21 cellular contexts compared by ENCODE assay signal in the genomic region with DNA sequence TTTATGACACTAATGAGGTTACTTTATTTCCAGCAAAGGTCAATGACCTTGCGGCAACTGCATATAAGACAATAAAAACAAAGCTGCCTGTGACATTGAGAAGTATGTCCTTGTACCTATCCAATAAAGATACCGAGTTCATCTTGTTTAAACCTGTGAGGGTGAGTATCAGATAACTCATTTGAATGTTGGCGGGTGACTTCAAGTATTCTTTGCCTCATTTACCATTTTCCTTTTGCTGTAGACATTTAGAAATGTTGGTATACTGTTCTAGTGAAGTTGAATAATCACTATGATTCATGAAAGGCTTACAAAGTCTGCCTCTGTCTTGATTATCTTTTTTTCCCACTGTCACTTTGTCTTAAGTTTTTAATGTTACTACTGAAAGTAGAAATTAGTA.
DNase-seq lines count a peak whose midpoint lies in the region; ATAC-seq, FAIRE-seq and TF ChIP-seq lines count a peak whose summit lies in the region.
"Had no signal": no experiment of that assay in that cellular context is flagged by ENCODE, and none has a peak within 500 bp of the region (broad histone marks: within the 10 kb centered on the region; RNA-seq: fewer than 3 reads in every experiment).

No MANE protein-coding gene starts in this region.

- in situ Hi-C loops in GM23248 (cut with MboI) = no loop called here

- peak overlapping the region; percentile 13 for H3K27ac Mint-ChIP-seq in activated CD4-positive, alpha-beta T cell treated with anti-CD3 and anti-CD28 coated beads for 36 hours

- ATAC-seq in activated CD4-positive, alpha-beta T cell treated with anti-CD3 and anti-CD28 coated beads for 36 hours = no peak
- ATAC-seq in A549 (no peak), PC-3 (peak; percentile 64)

- peaks cover 10% of the 10 kb centered on the region for H3K4me1 Mint-ChIP-seq in activated CD4-positive, alpha-beta T cell treated with anti-CD3 and anti-CD28 coated beads for 36 hours

- H3K4me2 ChIP-seq in A549 = peak overlapping the region; percentile 55; the same call in 1 of the 3 replicates
- peak overlapping the region; percentile 76 for H3K4me2 ChIP-seq in PC-3 (ENCODE audit: low read length)
- no peak overlapping the region for H3K4me2 ChIP-seq in GM23248 (ENCODE audit: unreplicated experiment)
- H3K4me2 ChIP-seq: SK-N-SH had no signal

- H3K4me3 ChIP-seq in A549 = no peak overlapping the region
- H3K4me3 ChIP-seq in PC-3 (ENCODE audit: low read length) = no peak overlapping the region
- H3K4me3 ChIP-seq in epithelial cell of esophagus (ENCODE audit: low read length) = no peak overlapping the region
- H3K4me3 ChIP-seq in GM23248 = no peak overlapping the region
- H3K4me3 ChIP-seq in coronary artery = no peak overlapping the region
- H3K4me3 ChIP-seq in dorsolateral prefrontal cortex = no peak overlapping the region

- CTCF ChIA-PET in activated CD4-positive, alpha-beta T cell treated with anti-CD3 and anti-CD28 coated beads for 36 hours (lab: Charles Lee) = no interaction called here
- CTCF ChIA-PET in A549 (lab: Yijun Ruan, JAX) (no interaction called here), PC-3 (lab: Charles Lee) (no interaction called here)

- no peaks in the 10 kb centered on the region for H3K9me3 Mint-ChIP-seq in activated CD4-positive, alpha-beta T cell treated with anti-CD3 and anti-CD28 coated beads for 36 hours (ENCODE audit: low read depth)

- no peak for TF ChIP-seq POLR2A in A549 (IDR thresholded peaks at IDR 0.05; ENCODE audit: low read length)

- H3K27ac ChIP-seq in A549 = no peak overlapping the region; a peak in 1 of 6 replicates
- H3K27ac ChIP-seq in PC-3 (ENCODE audit: low read length) = peak overlapping the region; percentile 95
- no peak overlapping the region for H3K27ac ChIP-seq in GM23248
- no peak overlapping the region for H3K27ac ChIP-seq in coronary artery
- H3K27ac ChIP-seq in dorsolateral prefrontal cortex = no peak overlapping the region

- BruUV-seq in PC-3 (replicated peaks; lab: Mats Ljungman, UMichigan) = no TSS peak

- H3K9me2 ChIP-seq in PC-3 (replicated peaks; ENCODE audit: low read length) (no peaks in the 10 kb centered on the region), GM23248 (ENCODE audit: insufficient read depth) (no peaks in the 10 kb centered on the region)
- H3K9me2 ChIP-seq: SK-N-SH had no signal

- no peak for FAIRE-seq in A549 (lab: Jason Lieb, UNC)
- FAIRE-seq: D721Med, GM18507, RCC 7860 had no signal

- H4K20me1 ChIP-seq in PC-3 (ENCODE audit: low read length) (no peaks in the 10 kb centered on the region), GM23248 (ENCODE audit: insufficient read depth) (no peaks in the 10 kb centered on the region)

- H3K79me2 ChIP-seq in PC-3 (ENCODE audit: low read length) (no peaks in the 10 kb centered on the region), GM23248 (ENCODE audit: insufficient read depth) (peaks cover 23% of the 10 kb centered on the region; the same call in 1 of the 2 replicates)

- H3K27me3 Mint-ChIP-seq in activated CD4-positive, alpha-beta T cell treated with anti-CD3 and anti-CD28 coated beads for 36 hours = no peaks in the 10 kb centered on the region

- H3F3A ChIP-seq in PC-3 (ENCODE audit: low read length, unreplicated experiment) (peaks cover 4% of the 10 kb centered on the region), GM23248 (ENCODE audit: insufficient read depth) (no peaks in the 10 kb centered on the region)

- no peak for TF ChIP-seq EP300 in A549 (IDR thresholded peaks at IDR 0.05)

- no peak overlapping the region for H3K4me3 Mint-ChIP-seq in activated CD4-positive, alpha-beta T cell treated with anti-CD3 and anti-CD28 coated beads for 36 hours

- 75% methylated on average over 3 of the region's 3 CpGs for WGBS in A549 (ENCODE audit: missing lambda C conversion rate)
- 92 to 93% methylated on average over 3 of the region's 3 CpGs for WGBS in GM23248 (ENCODE audit: low coverage in 1 of 2, low lambda C conversion rate in 2 of 2, missing lambda C conversion rate in 2 of 2), 2 experiments

- H3K9ac ChIP-seq in PC-3 (ENCODE audit: low read length) (peak overlapping the region; percentile 13), GM23248 (no peak overlapping the region)
- H3K9ac ChIP-seq: SK-N-SH had no signal

- POLR2A ChIA-PET in activated CD4-positive, alpha-beta T cell treated with anti-CD3 and anti-CD28 coated beads for 36 hours (lab: Charles Lee) = no interaction called here
- POLR2A ChIA-PET in A549 (lab: Yijun Ruan, JAX) (no interaction called here), PC-3 (lab: Charles Lee; ENCODE audit: unreplicated experiment) (no interaction called here)

- H3K36me3 ChIP-seq in PC-3 (ENCODE audit: low read depth, low read length) = peaks cover 17% of the 10 kb centered on the region
- H3K36me3 ChIP-seq in GM23248 (ENCODE audit: low read depth) = peaks cover 57% of the 10 kb centered on the region

- H2AFZ ChIP-seq in PC-3 (ENCODE audit: low read length) = no peak overlapping the region
- no peak overlapping the region for H2AFZ ChIP-seq in GM23248

- H3K27me3 ChIP-seq in PC-3 (ENCODE audit: low read length) (no peaks in the 10 kb centered on the region), GM23248 (replicated peaks; ENCODE audit: insufficient read depth) (no peaks in the 10 kb centered on the region), dorsolateral prefrontal cortex (no peaks in the 10 kb centered on the region)

- no peak for TF ChIP-seq RAD21 in A549 (conservative IDR thresholded peaks at IDR 0.05 in 1 of 2, IDR thresholded peaks at IDR 0.05 in 1 of 2)

- H3K4me1 ChIP-seq in A549 (peaks cover 39% of the 10 kb centered on the region), PC-3 (ENCODE audit: insufficient read depth, low read length) (peaks cover 44% of the 10 kb centered on the region), GM23248 (ENCODE audit: insufficient read depth) (no peaks in the 10 kb centered on the region)

- intact Hi-C loops in activated CD4-positive, alpha-beta T cell treated with anti-CD3 and anti-CD28 coated beads for 36 hours (cut with DNase I, micrococcal nuclease) = no loop called here
- intact Hi-C loops in PC-3 (cut with micrococcal nuclease) = no loop called here
- intact Hi-C loops in dorsolateral prefrontal cortex (cut with DNase I) = no loop called here

- H3K9me3 ChIP-seq in A549 (no peaks in the 10 kb centered on the region), PC-3 (ENCODE audit: low read length) (no peaks in the 10 kb centered on the region), GM23248 (ENCODE audit: low read depth) (no peaks in the 10 kb centered on the region)
- H3K9me3 ChIP-seq: SK-N-SH had no signal

- peaks cover 32% of the 10 kb centered on the region for H3K36me3 Mint-ChIP-seq in activated CD4-positive, alpha-beta T cell treated with anti-CD3 and anti-CD28 coated beads for 36 hours (ENCODE audit: low read depth)

- TF ChIP-seq CTCF in A549 (IDR thresholded peaks at IDR 0.05) = no peak
- TF ChIP-seq CTCF in PC-3 (conservative IDR thresholded peaks at IDR 0.05; ENCODE audit: low read depth, low read length) = no peak
- no peak for TF ChIP-seq CTCF in epithelial cell of esophagus (IDR thresholded peaks at IDR 0.05; ENCODE audit: insufficient read depth, low read depth, low read length, missing control alignments)
- no peak for TF ChIP-seq CTCF in coronary artery (IDR thresholded peaks at IDR 0.05)
- no peak for TF ChIP-seq CTCF in dorsolateral prefrontal cortex (IDR thresholded peaks at IDR 0.05 in 54 of 56, conservative IDR thresholded peaks at IDR 0.05 in 2 of 56; ENCODE audit: low read depth in 1 of 56, partially characterized antibody in 56 of 56)

- DNase-seq in activated CD4-positive, alpha-beta T cell treated with anti-CD3 and anti-CD28 coated beads for 36 hours = no peak
- no peak for DNase-seq in activated CD4-positive, alpha-beta T cell treated with anti-CD3 and anti-CD28 coated beads for 48 hours
- DNase-seq in A549 (ENCODE audit: low read depth in 1 of 2, low spot score in 1 of 2) (no peak), PC-3 (peak; percentile 39), epithelial cell of esophagus (ENCODE audit: low read depth) (peak; percentile 64), GM23248 (no peak), coronary artery (ENCODE audit: low spot score) (no peak), dorsolateral prefrontal cortex (no peak)
- DNase-seq: 8988T, H7, NCI-H1048, NCI-H1417 treated with DMSO at 0.1 percent for 48 hours, NCI-H1694 treated with DMSO at 0.1 percent for 48 hours, NCI-H2081 treated with DMSO at 0.1 percent for 48 hours, NCI-H226, NCI-H510A, NCI-H69, SK-N-SH had no signal

TF ChIP-seq in A549, 52 proteins besides CTCF, POLR2A, EP300 and RAD21:
- TF ChIP-seq HDAC2 (IDR thresholded peaks at IDR 0.05) (no peak), JUNB (IDR thresholded peaks at IDR 0.05) (no peak), ZFP36 (IDR thresholded peaks at IDR 0.05; ENCODE audit: borderline replicate concordance, partially characterized antibody) (no peak), MYC (IDR thresholded peaks at IDR 0.05; ENCODE audit: borderline replicate concordance, low read length) (no peak), HES2 (IDR thresholded peaks at IDR 0.05) (no peak), EHF (CRISPR knock-in tag; IDR thresholded peaks at IDR 0.05) (no peak), ELK1 (IDR thresholded peaks at IDR 0.05; ENCODE audit: low read depth, low read length) (no peak), ESRRA (IDR thresholded peaks at IDR 0.05; ENCODE audit: borderline replicate concordance, low read length) (no peak), NFE2L2 (conservative IDR thresholded peaks at IDR 0.05; ENCODE audit: low read length) (no peak), RCOR1 (IDR thresholded peaks at IDR 0.05; ENCODE audit: low read depth, low read length) (no peak), POLR2AphosphoS2 (conservative IDR thresholded peaks at IDR 0.05; ENCODE audit: low read length) (no peak)

Comparison
In these comparisons a context has a peak if more than half of its experiments do, and no peak if none do; other contexts are left out.
1. DNase-seq: peak in PC-3 (single experiment) and epithelial cell of esophagus (single experiment); none in activated CD4-positive, alpha-beta T cell treated with anti-CD3 and anti-CD28 coated beads for 36 hours (single experiment), activated CD4-positive, alpha-beta T cell treated with anti-CD3 and anti-CD28 coated beads for 48 hours (single experiment), A549 (0 of 2), GM23248 (single experiment), coronary artery (single experiment) and dorsolateral prefrontal cortex (0 of 10).